14 cellular contexts compared by ENCODE assay signal in genomic region chr7:44761207-44762161, GRCh38. TPM values are rescaled to one million over a fixed set of nuclear protein-coding genes. Genes with fewer than 3 reads are reported as not detected.
DNase-seq lines count a peak whose midpoint lies in the region; ATAC-seq, FAIRE-seq and TF ChIP-seq lines count a peak whose summit lies in the region.
"Had no signal": no experiment of that assay in that cellular context is flagged by ENCODE, and none has a peak within 500 bp of the region (broad histone marks: within the 10 kb centered on the region; RNA-seq: fewer than 3 reads in every experiment).

No MANE protein-coding gene starts in this region.

- FAIRE-seq in HTR-8/SVneo (lab: Jason Lieb, UNC) = no peak

- CTCF ChIA-PET in HCT116 (lab: Charles Lee) = no interaction called here

- peak overlapping the region; percentile 83 for H3K4me2 ChIP-seq in HCT116 (ENCODE audit: low read length)

- TF ChIP-seq POLR2A in HCT116 (IDR thresholded peaks at IDR 0.05; ENCODE audit: borderline replicate concordance, extremely low read depth, insufficient read depth, insufficient read length) (peak; percentile 58), testis (IDR thresholded peaks at IDR 0.05) (no peak)

- peak; percentile 97 for ATAC-seq in HCT116
- ATAC-seq: T-cell had no signal

- H3K27ac ChIP-seq in HCT116 (ENCODE audit: low read depth, low read length) (peak overlapping the region; percentile 74), testis (peak overlapping the region in 1 of 2 donors; percentile 13)
- H3K27ac ChIP-seq: cardiac muscle cell had no signal

- H3K27me3 ChIP-seq in HCT116 (ENCODE audit: insufficient read depth, low read length) = no peaks in the 10 kb centered on the region
- H3K27me3 ChIP-seq in testis = no peaks in the 10 kb centered on the region
- H3K27me3 ChIP-seq: cardiac muscle cell had no signal

- H3K4me3 ChIP-seq in HCT116 (replicated peaks in 1 of 2; ENCODE audit: low read depth in 1 of 2, low read length in 2 of 2) (peak overlapping the region; percentile 46 to 63), testis (peak overlapping the region in 1 of 2 donors; percentile 29)
- H3K4me3 ChIP-seq: cardiac muscle cell, HAP-1 had no signal

- no peaks in the 10 kb centered on the region for H3K79me2 ChIP-seq in HCT116 (ENCODE audit: insufficient read depth, low read length)

- no peaks in the 10 kb centered on the region for H4K20me1 ChIP-seq in HCT116 (ENCODE audit: insufficient read depth)

- H3K4me1 ChIP-seq in HCT116 (ENCODE audit: control insufficient read depth in 1 of 2, insufficient read depth in 2 of 2, low read length in 2 of 2) (peaks cover 12 to 22% of the 10 kb centered on the region in 2 experiments), testis (peaks cover 13% of the 10 kb centered on the region)
- H3K4me1 ChIP-seq: HAP-1 had no signal

- POLR2A ChIA-PET in HCT116 (lab: Charles Lee) = no interaction called here

- H3K9me3 ChIP-seq in HCT116 (ENCODE audit: control insufficient read depth in 1 of 2, insufficient read depth in 1 of 2, low read depth in 1 of 2, low read length in 2 of 2) (no peaks in the 10 kb centered on the region), testis (no peaks in the 10 kb centered on the region)
- H3K9me3 ChIP-seq: Caco-2, HAP-1 had no signal

- no peaks in the 10 kb centered on the region for H3K9me2 ChIP-seq in HCT116 (ENCODE audit: insufficient read depth)

- WGBS in testis, 2 donors = 63 to 64% methylated on average over 33 to 48 of the region's 48 CpGs

- H3K9ac ChIP-seq in HCT116 (ENCODE audit: low read length) = peak overlapping the region; percentile 75

- DNase-seq in HCT116 (ENCODE audit: low read depth, low spot score) = peak; percentile 67
- DNase-seq in dermis blood vessel endothelial cell = peak; percentile 48
- DNase-seq in iPS-NIHi11 (ENCODE audit: low spot score) = peak; percentile 57
- DNase-seq in testis = peak; percentile 51
- no peak for DNase-seq in A172 (ENCODE audit: low spot score)
- DNase-seq in stimulated activated CD4-positive, alpha-beta T cell treated with anti-CD3 and anti-CD28 coated beads, Interleukin-1b, Interleukin-23, amount 100 ng/mL, for 48 hours = no peak
- DNase-seq in HTR-8/SVneo (ENCODE audit: insufficient read length, low spot score) = no peak
- no peak for DNase-seq in stimulated activated CD4-positive, alpha-beta T cell treated with anti-CD3 and anti-CD28 coated beads, Interleukin-4, amount 100 ng/mL, for 24 hours
- DNase-seq: activated effector memory CD4-positive, alpha-beta T cell treated with Interleukin-2 at 50 U/mL for 16 hours; Caco-2; stimulated activated naive CD4-positive, alpha-beta T cell treated with Interleukin-2 at 50 U/mL for 16 hours; T-cell had no signal

- no peak overlapping the region for H2AFZ ChIP-seq in HCT116 (ENCODE audit: low read depth, low read length, poor library complexity, severe bottlenecking)

- H3K36me3 ChIP-seq in HCT116 (ENCODE audit: control insufficient read depth in 1 of 2, insufficient read depth in 2 of 2, low read length in 2 of 2) (peaks cover 29 to 34% of the 10 kb centered on the region in 2 experiments; a peak in 3 of 4 replicates), testis (ENCODE audit: low read depth, missing control alignments) (no peaks in the 10 kb centered on the region)

- TF ChIP-seq RAD21 in HCT116 (IDR thresholded peaks at IDR 0.05; ENCODE audit: low read depth) = peak; percentile 40; the same call in 1 of the 2 replicates

- intact Hi-C loops in HCT116 (cut with micrococcal nuclease) = no loop called here
- intact Hi-C loops in testis (cut with DNase I; ENCODE audit: low total_unique reads) = no loop called here

- BruUV-seq in HCT116 (replicated peaks; lab: Mats Ljungman, UMichigan) = no TSS peak

- RAD21 ChIA-PET in HCT116 (lab: Charles Lee; ENCODE audit: low non-redundant PET in 1 of 2, low total read pairs in 2 of 2, uncharacterized antibody in 2 of 2, unreplicated experiment in 2 of 2) = no interaction called here

- TF ChIP-seq CTCF in HCT116 (IDR thresholded peaks at IDR 0.05 in 2 of 3, conservative IDR thresholded peaks at IDR 0.05 in 1 of 3; ENCODE audit: borderline replicate concordance in 1 of 3, insufficient read depth in 1 of 3, low read depth in 2 of 3, low read length in 2 of 3) (no peak), testis (IDR thresholded peaks at IDR 0.05) (no peak)

TF ChIP-seq in HCT116, 20 proteins besides CTCF, POLR2A, EP300 and RAD21:
- TF ChIP-seq REST (IDR thresholded peaks at IDR 0.05; ENCODE audit: low read depth) (no peak), SRF (IDR thresholded peaks at IDR 0.05; ENCODE audit: low read depth) (no peak), SP1 (IDR thresholded peaks at IDR 0.05; ENCODE audit: low read depth) (peak; percentile 49; the same call in 1 of the 2 replicates), MAX (IDR thresholded peaks at IDR 0.05) (peak; percentile 92), ZFX (IDR thresholded peaks at IDR 0.05) (peak; percentile 74; the same call in 1 of the 2 replicates), POLR2AphosphoS5 (IDR thresholded peaks at IDR 0.05; ENCODE audit: low read depth, low read length) (peak; percentile 80), TCF7L2 (IDR thresholded peaks at IDR 0.05; ENCODE audit: borderline replicate concordance, extremely low read depth, insufficient read depth, insufficient read length) (peak; percentile 91), EZH2phosphoT487 (IDR thresholded peaks at IDR 0.05; ENCODE audit: borderline replicate concordance) (no peak)

RNA-seq across cellular contexts. Expression of gene ZMIZ2, which starts 12.8 kb away (rescaled TPM):
- 91.3 TPM for total RNA-seq in HCT116 (2021; ENCODE audit: unreplicated experiment)
- polyA plus RNA-seq in HCT116 (2012) = 60.1 and 62.7 TPM in 2 replicates
- total RNA-seq in dermis blood vessel endothelial cell = 10.5 and 10.6 TPM in 2 replicates
- 10 to 100 TPM; 47.9 to 85.9 TPM for total RNA-seq in testis
- polyA plus RNA-seq in testis (ENCODE audit: insufficient read depth, low read depth, low replicate concordance) = 86.6 TPM
- total RNA-seq in A172 (2014; rRNA removed; shearing (Covaris generic)) = 12.7 and 13.9 TPM in 2 replicates

RNA-seq across cellular contexts. Expression of gene PPIA, which starts 35.0 kb away (rescaled TPM):
- total RNA-seq in HCT116 (2021; ENCODE audit: unreplicated experiment) (2,836 TPM), dermis blood vessel endothelial cell (3,103 and 4,000 TPM in 2 replicates), testis (100 to 1,000 TPM; 616 to 873 TPM)
- 2,295 and 3,307 TPM in 2 replicates for polyA plus RNA-seq in HCT116 (2012)
- 918 TPM for polyA plus RNA-seq in testis (ENCODE audit: insufficient read depth, low read depth, low replicate concordance)
- 7,457 and 8,235 TPM in 2 replicates for total RNA-seq in A172 (2014; rRNA removed; shearing (Covaris generic))

Comparison
In these comparisons a context has a peak if more than half of its experiments do, and no peak if none do; other contexts are left out.
1. DNase-seq: peak in HCT116 (single experiment), dermis blood vessel endothelial cell (single experiment), iPS-NIHi11 (single experiment) and testis (single experiment); none in A172 (single experiment), stimulated activated CD4-positive, alpha-beta T cell treated with anti-CD3 and anti-CD28 coated beads, Interleukin-1b, Interleukin-23, amount 100 ng/mL, for 48 hours (single experiment), HTR-8/SVneo (single experiment) and stimulated activated CD4-positive, alpha-beta T cell treated with anti-CD3 and anti-CD28 coated beads, Interleukin-4, amount 100 ng/mL, for 24 hours (single experiment).